ENCODE assay signal across 2 cellular contexts in genomic region chr13:113544071-113544891, GRCh38.
TF ChIP-seq lines count a peak whose summit lies in the region.

No MANE protein-coding gene starts in this region.

TF ChIP-seq in GM23338, 12 proteins besides CTCF, POLR2A, EP300 and RAD21:
- no peak for TF ChIP-seq ZNF462 (CRISPR knock-in tag; IDR thresholded peaks at IDR 0.05)
- no peak for TF ChIP-seq NANOG (IDR thresholded peaks at IDR 0.05; ENCODE audit: borderline replicate concordance)
- no peak for TF ChIP-seq STAT1 (IDR thresholded peaks at IDR 0.05; ENCODE audit: unreplicated experiment)

TF ChIP-seq in SK-N-SH, 30 proteins besides CTCF, POLR2A, EP300 and RAD21 (continued from another document):
- TF ChIP-seq USF2 (IDR thresholded peaks at IDR 0.05; ENCODE audit: borderline replicate concordance, low read depth, low read length) = 0 out of 2 replicates have a peak, but pooled peaks have one; percentile 9
- peak; percentile 94 for TF ChIP-seq RCOR1 (IDR thresholded peaks at IDR 0.05; ENCODE audit: low read length)
- TF ChIP-seq FOXJ3 (CRISPR knock-in tag; IDR thresholded peaks at IDR 0.05) = peak; percentile 92
- TF ChIP-seq ZBTB33 (IDR thresholded peaks at IDR 0.05; ENCODE audit: borderline replicate concordance, low read depth) = no peak
- TF ChIP-seq GATA2 (CRISPR knock-in tag; IDR thresholded peaks at IDR 0.05) = peak; percentile 98
- TF ChIP-seq, protein P1, sequence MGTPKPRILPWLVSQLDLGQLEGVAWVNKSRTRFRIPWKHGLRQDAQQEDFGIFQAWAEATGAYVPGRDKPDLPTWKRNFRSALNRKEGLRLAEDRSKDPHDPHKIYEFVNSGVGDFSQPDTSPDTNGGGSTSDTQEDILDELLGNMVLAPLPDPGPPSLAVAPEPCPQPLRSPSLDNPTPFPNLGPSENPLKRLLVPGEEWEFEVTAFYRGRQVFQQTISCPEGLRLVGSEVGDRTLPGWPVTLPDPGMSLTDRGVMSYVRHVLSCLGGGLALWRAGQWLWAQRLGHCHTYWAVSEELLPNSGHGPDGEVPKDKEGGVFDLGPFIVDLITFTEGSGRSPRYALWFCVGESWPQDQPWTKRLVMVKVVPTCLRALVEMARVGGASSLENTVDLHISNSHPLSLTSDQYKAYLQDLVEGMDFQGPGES (IDR thresholded peaks at IDR 0.05; ENCODE audit: low read depth, low read length) = peak; percentile 4; the same call in 1 of the 2 replicates
- TF ChIP-seq CHD2 (IDR thresholded peaks at IDR 0.05; ENCODE audit: low read length, partially characterized antibody) = peak; percentile 83
- no peak for TF ChIP-seq NFIC (IDR thresholded peaks at IDR 0.05; ENCODE audit: borderline replicate concordance)
